23 cellular contexts compared by ENCODE assay signal in genomic region chr2:200223385-200223784, GRCh38.
A peak's percentile ranks its signal among the peaks of the same experiment; 100 is the strongest.
DNase-seq lines count a peak whose midpoint lies in the region; ATAC-seq and TF ChIP-seq lines count a peak whose summit lies in the region.
"Had no signal": no experiment of that assay in that cellular context is flagged by ENCODE, and none has a peak within 500 bp of the region (broad histone marks: within the 10 kb centered on the region; RNA-seq: fewer than 3 reads in every experiment).

No MANE protein-coding gene starts in this region.

- no peak overlapping the region for H3K27ac Mint-ChIP-seq in stimulated activated naive B cell treated with anti-CD40 and anti-IgM and Interleukin-4, amounts not matched to agents 10 μg/mL and 1 μg/mL and 100 μg/mL, for 72 hours
- H3K27ac Mint-ChIP-seq: activated naive CD8-positive, alpha-beta T cell treated with anti-CD3 and anti-CD28 coated beads for 36 hours; activated T-helper 17 cell treated with anti-CD3 and anti-CD28 coated beads, Interleukin-2, amount 50 U/mL, for 72 hours; WTC11 had no signal

- H3K27me3 ChIP-seq in left lung, result no peaks in the 10 kb centered on the region
- H3K27me3 ChIP-seq in upper lobe of right lung, result no peaks in the 10 kb centered on the region
- no peaks in the 10 kb centered on the region for H3K27me3 ChIP-seq in esophagus muscularis mucosa
- H3K27me3 ChIP-seq: brain microvascular endothelial cell, neutrophil, right atrium auricular region, tibial artery had no signal

- intact Hi-C loops in left lung (cut with DNase I), result no loop called here
- intact Hi-C loops in upper lobe of right lung (cut with DNase I), result no loop called here
- intact Hi-C loops in esophagus muscularis mucosa (cut with DNase I), result no loop called here

- H3K27me3 Mint-ChIP-seq in stimulated activated naive B cell treated with anti-CD40 and anti-IgM and Interleukin-4, amounts not matched to agents 10 μg/mL and 1 μg/mL and 100 μg/mL, for 72 hours, result peaks cover 16 to 17% of the 10 kb centered on the region in 2 donors
- H3K27me3 Mint-ChIP-seq: activated T-helper 17 cell treated with anti-CD3 and anti-CD28 coated beads, Interleukin-2, amount 50 U/mL, for 72 hours had no signal

- H3K36me3 ChIP-seq in left lung, result no peaks in the 10 kb centered on the region
- H3K36me3 ChIP-seq in upper lobe of right lung, result no peaks in the 10 kb centered on the region
- no peaks in the 10 kb centered on the region for H3K36me3 ChIP-seq in esophagus muscularis mucosa
- H3K36me3 ChIP-seq: brain microvascular endothelial cell, neutrophil, right atrium auricular region, tibial artery had no signal

- peak; percentile 31 for ATAC-seq in left lung
- ATAC-seq in upper lobe of right lung, result peak; percentile 37
- ATAC-seq in left lobe of liver, result no peak
- no peak for ATAC-seq in stimulated activated naive B cell treated with anti-CD40 and anti-IgM and Interleukin-4, amounts not matched to agents 10 μg/mL and 1 μg/mL and 100 μg/mL, for 72 hours (replicated peaks)
- ATAC-seq: activated T-helper 17 cell treated with anti-CD3 and anti-CD28 coated beads, Interleukin-2, amount 50 U/mL, for 72 hours; K562; left cardiac atrium; WTC11 had no signal

- H3K4me1 Mint-ChIP-seq in stimulated activated naive B cell treated with anti-CD40 and anti-IgM and Interleukin-4, amounts not matched to agents 10 μg/mL and 1 μg/mL and 100 μg/mL, for 72 hours, result no peaks in the 10 kb centered on the region
- H3K4me1 Mint-ChIP-seq: activated naive CD8-positive, alpha-beta T cell treated with anti-CD3 and anti-CD28 coated beads for 36 hours; activated T-helper 17 cell treated with anti-CD3 and anti-CD28 coated beads, Interleukin-2, amount 50 U/mL, for 72 hours had no signal

- no peaks in the 10 kb centered on the region for H3K9me3 ChIP-seq in left lung
- no peaks in the 10 kb centered on the region for H3K9me3 ChIP-seq in upper lobe of right lung
- H3K9me3 ChIP-seq in esophagus muscularis mucosa, result no peaks in the 10 kb centered on the region
- H3K9me3 ChIP-seq: neutrophil, right atrium auricular region, tibial artery had no signal

- H3K4me1 ChIP-seq in left lung (no peaks in the 10 kb centered on the region), upper lobe of right lung (peaks cover 9% of the 10 kb centered on the region), esophagus muscularis mucosa (peaks cover 6 to 24% (median 12%) of the 10 kb centered on the region in 4 donors)

- H3K27ac ChIP-seq in left lung, result no peak overlapping the region
- H3K27ac ChIP-seq in upper lobe of right lung, result no peak overlapping the region
- no peak overlapping the region for H3K27ac ChIP-seq in esophagus muscularis mucosa (replicated peaks in 1 of 4)
- H3K27ac ChIP-seq: brain microvascular endothelial cell, C4-2B, neutrophil, PC-9, right atrium auricular region, tibial artery had no signal

- no peaks in the 10 kb centered on the region for H3K36me3 Mint-ChIP-seq in stimulated activated naive B cell treated with anti-CD40 and anti-IgM and Interleukin-4, amounts not matched to agents 10 μg/mL and 1 μg/mL and 100 μg/mL, for 72 hours
- H3K36me3 Mint-ChIP-seq: activated naive CD8-positive, alpha-beta T cell treated with anti-CD3 and anti-CD28 coated beads for 36 hours; WTC11 had no signal

- WGBS in esophagus muscularis mucosa, result 81% methylated on average over 2 of the region's 2 CpGs

- H3K4me3 ChIP-seq in left lung (no peak overlapping the region), upper lobe of right lung (no peak overlapping the region), esophagus muscularis mucosa (no peak overlapping the region)
- H3K4me3 ChIP-seq: K562, PC-9, right atrium auricular region, tibial artery had no signal

- H3K9me3 Mint-ChIP-seq in stimulated activated naive B cell treated with anti-CD40 and anti-IgM and Interleukin-4, amounts not matched to agents 10 μg/mL and 1 μg/mL and 100 μg/mL, for 72 hours, result no peaks in the 10 kb centered on the region
- H3K9me3 Mint-ChIP-seq: activated naive CD8-positive, alpha-beta T cell treated with anti-CD3 and anti-CD28 coated beads for 36 hours; activated T-helper 17 cell treated with anti-CD3 and anti-CD28 coated beads, Interleukin-2, amount 50 U/mL, for 72 hours had no signal

- no peak for TF ChIP-seq EP300 in esophagus muscularis mucosa (IDR thresholded peaks at IDR 0.05)

- no peak for TF ChIP-seq POLR2A in esophagus muscularis mucosa (IDR thresholded peaks at IDR 0.05; ENCODE audit: low read depth)

- DNase-seq in EH (ENCODE audit: low read depth) (peak; percentile 64), amniotic epithelial cell (ENCODE audit: low read depth) (peak; percentile 67), left lung (no peak), upper lobe of right lung (no peak), esophagus muscularis mucosa (ENCODE audit: extremely low spot score) (no peak), left lobe of liver (ENCODE audit: low spot score) (no peak)
- no peak for DNase-seq in stimulated activated naive B cell treated with anti-CD40 and anti-IgM and Interleukin-4, amounts not matched to agents 10 μg/mL and 1 μg/mL and 100 μg/mL, for 72 hours
- DNase-seq: activated naive CD8-positive, alpha-beta T cell treated with anti-CD3 and anti-CD28 coated beads for 36 hours; brain microvascular endothelial cell; DMS 273 treated with DMSO at 0.1 percent for 48 hours; left cardiac atrium; NCI-H187 treated with DMSO at 0.1 percent for 48 hours; NCI-H345; PC-9; stimulated activated naive CD4-positive, alpha-beta T cell; T-helper 2 cell had no signal

- H3K4me3 Mint-ChIP-seq in stimulated activated naive B cell treated with anti-CD40 and anti-IgM and Interleukin-4, amounts not matched to agents 10 μg/mL and 1 μg/mL and 100 μg/mL, for 72 hours, result no peak overlapping the region
- H3K4me3 Mint-ChIP-seq: activated naive CD8-positive, alpha-beta T cell treated with anti-CD3 and anti-CD28 coated beads for 36 hours; activated T-helper 17 cell treated with anti-CD3 and anti-CD28 coated beads, Interleukin-2, amount 50 U/mL, for 72 hours; WTC11 had no signal

- TF ChIP-seq CTCF in left lung (IDR thresholded peaks at IDR 0.05) (no peak), upper lobe of right lung (IDR thresholded peaks at IDR 0.05) (no peak), esophagus muscularis mucosa (IDR thresholded peaks at IDR 0.05) (no peak)

Comparison
In these comparisons a context has a peak if more than half of its experiments do, and no peak if none do; other contexts are left out.
1. DNase-seq: peak in EH (single experiment) and amniotic epithelial cell (single experiment); none in left lung (0 of 2), upper lobe of right lung (single experiment), esophagus muscularis mucosa (single experiment), left lobe of liver (single experiment) and stimulated activated naive B cell treated with anti-CD40 and anti-IgM and Interleukin-4, amounts not matched to agents 10 μg/mL and 1 μg/mL and 100 μg/mL, for 72 hours (single experiment).
2. ATAC-seq: peak in left lung (single experiment) and upper lobe of right lung (single experiment); none in left lobe of liver (single experiment) and stimulated activated naive B cell treated with anti-CD40 and anti-IgM and Interleukin-4, amounts not matched to agents 10 μg/mL and 1 μg/mL and 100 μg/mL, for 72 hours (0 of 2).